8 cellular contexts compared by ENCODE assay signal in the genomic region with DNA sequence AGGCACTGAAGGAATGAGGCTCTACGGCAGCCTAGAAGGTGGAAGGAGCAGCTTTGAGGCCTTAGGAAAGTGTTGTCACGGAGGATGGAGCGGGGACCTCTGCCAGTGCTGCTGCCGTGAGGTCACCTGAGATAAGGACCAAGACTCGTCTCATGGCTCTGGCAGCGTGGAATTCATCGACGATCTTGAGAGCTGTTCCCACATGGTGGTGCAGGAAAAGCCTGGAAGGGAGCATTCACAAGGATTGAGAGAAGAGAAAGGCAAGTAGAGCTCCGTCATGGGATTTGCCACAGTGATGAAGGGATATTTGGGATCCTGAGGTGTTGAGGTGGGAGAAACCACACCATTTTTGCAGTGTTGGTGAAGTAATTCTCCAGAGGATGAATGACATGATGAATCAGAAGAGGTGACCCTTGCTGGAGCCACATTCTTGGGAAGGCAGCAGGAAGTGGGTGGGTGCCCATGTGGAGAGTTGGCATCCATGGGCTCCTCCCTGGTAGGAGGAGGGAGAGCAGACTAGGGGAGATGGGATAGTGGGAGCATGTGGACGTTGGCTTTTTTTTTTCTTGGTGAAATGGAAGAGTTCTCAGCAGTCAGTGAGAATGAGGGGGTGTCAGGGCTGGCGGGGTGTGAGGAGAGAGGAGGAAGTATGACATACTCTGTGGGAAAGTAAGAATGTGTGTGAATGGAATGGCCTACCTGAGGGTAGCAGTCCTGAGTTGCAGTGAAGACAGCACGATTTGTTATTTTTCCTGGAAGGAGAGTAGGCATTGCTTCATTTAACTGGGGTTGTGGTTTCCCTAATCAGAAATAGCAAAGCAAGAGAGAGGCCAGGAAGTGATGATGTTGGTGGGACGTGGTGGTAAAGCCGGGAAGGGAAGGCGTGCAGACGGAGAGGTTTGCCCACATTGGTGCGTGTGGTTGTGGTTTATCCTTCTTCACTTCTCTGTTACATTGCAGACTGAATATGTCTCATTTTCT. TPM values are rescaled to one million over a fixed set of nuclear protein-coding genes. Genes with fewer than 3 reads are reported as not detected.
DNase-seq lines count a peak whose midpoint lies in the region; ATAC-seq and TF ChIP-seq lines count a peak whose summit lies in the region.

No MANE protein-coding gene starts in this region.

- H3K4me3 ChIP-seq in astrocyte of the spinal cord (ENCODE audit: low read depth, low read length) (no peak overlapping the region), psoas muscle (no peak overlapping the region), OCI-LY7 (ENCODE audit: low read depth, low read length, poor library complexity, severe bottlenecking) (no peak overlapping the region), esophagus squamous epithelium (no peak overlapping the region)

- TF ChIP-seq CTCF in astrocyte of the spinal cord (IDR thresholded peaks at IDR 0.05; ENCODE audit: low read depth, low read length) (no peak), psoas muscle (IDR thresholded peaks at IDR 0.05) (no peak), OCI-LY7 (conservative IDR thresholded peaks at IDR 0.05; ENCODE audit: low read length) (no peak), esophagus squamous epithelium (IDR thresholded peaks at IDR 0.05) (no peak)

- peaks cover 67% of the 10 kb centered on the region for H3K4me1 ChIP-seq in psoas muscle
- peaks cover 31% of the 10 kb centered on the region for H3K4me1 ChIP-seq in OCI-LY7 (ENCODE audit: insufficient read depth, low read length, poor library complexity, severe bottlenecking)
- H3K4me1 ChIP-seq in esophagus squamous epithelium: peaks cover 14 to 85% (median 55%) of the 10 kb centered on the region in 3 donors

- ATAC-seq in psoas muscle (peak; percentile 49 to 74 (median 61)), GM19035 (IDR thresholded peaks at IDR 0.05; ENCODE audit: unreplicated experiment) (no peak)

- H3K9me3 ChIP-seq in psoas muscle (no peaks in the 10 kb centered on the region), OCI-LY7 (ENCODE audit: low read length) (peaks cover 6% of the 10 kb centered on the region; the same call in 1 of the 2 replicates), esophagus squamous epithelium (no peaks in the 10 kb centered on the region)

- no TSS peak for BruUV-seq in OCI-LY7 (replicated peaks; lab: Mats Ljungman, UMichigan)

- POLR2A ChIA-PET in OCI-LY7 (lab: Charles Lee): interaction anchor here (1.2 kb wide), 1 partner anchor 11 kb away, joined by 7 read pairs; no protein-coding TSS in a partner anchor

- CTCF ChIA-PET in OCI-LY7 (lab: Charles Lee; ENCODE audit: unreplicated experiment): no interaction called here

- intact Hi-C loops in psoas muscle (cut with DNase I) (no loop called here), OCI-LY7 (cut with micrococcal nuclease; ENCODE audit: unreplicated experiment) (no loop called here), esophagus squamous epithelium (cut with DNase I) (no loop called here)

- H3K27ac ChIP-seq in psoas muscle (peak overlapping the region; percentile 60), OCI-LY7 (ENCODE audit: low read depth, low read length, poor library complexity, severe bottlenecking) (no peak overlapping the region), esophagus squamous epithelium (no peak overlapping the region)

- H3K36me3 ChIP-seq in psoas muscle (ENCODE audit: insufficient read depth in 1 of 2, low read depth in 1 of 2) (peaks cover 0 to 3% of the 10 kb centered on the region in 2 donors), OCI-LY7 (ENCODE audit: insufficient read depth, low read length) (peaks cover 79% of the 10 kb centered on the region), esophagus squamous epithelium (peaks cover 0 to 14% (median 5%) of the 10 kb centered on the region in 3 donors)

- H3K79me2 ChIP-seq in OCI-LY7 (ENCODE audit: insufficient read depth, low read depth, low read length): peaks cover 85% of the 10 kb centered on the region

- in situ Hi-C loops in astrocyte of the spinal cord (cut with HindIII; ENCODE audit: low sequenced_read_pairs): no loop called here

- H3K9me2 ChIP-seq in OCI-LY7 (ENCODE audit: insufficient read depth, low read length): no peaks in the 10 kb centered on the region

- 64 to 83% (median 70%) methylated on average over 17 of the region's 17 CpGs for WGBS in psoas muscle, 3 donors
- 75 to 85% methylated on average over 17 of the region's 17 CpGs for WGBS in esophagus squamous epithelium, 2 donors

- peaks cover 27% of the 10 kb centered on the region for H4K20me1 ChIP-seq in OCI-LY7 (ENCODE audit: insufficient read depth, low read length)

- no peaks in the 10 kb centered on the region for H3K27me3 ChIP-seq in psoas muscle (ENCODE audit: insufficient read depth in 3 of 3, low read length in 2 of 3)
- H3K27me3 ChIP-seq in esophagus squamous epithelium: no peaks in the 10 kb centered on the region

- no peak overlapping the region for H3K4me2 ChIP-seq in OCI-LY7 (ENCODE audit: low read length)

- H2AFZ ChIP-seq in OCI-LY7 (ENCODE audit: low read length): no peak overlapping the region

- TF ChIP-seq POLR2A in esophagus squamous epithelium (IDR thresholded peaks at IDR 0.05): no peak

- peak; percentile 93 for DNase-seq in GF-D8 (lab: John Stamatoyannopoulos, UW)
- DNase-seq in SIG-M5 (lab: John Stamatoyannopoulos, UW): peak; percentile 29
- DNase-seq in astrocyte of the spinal cord (ENCODE audit: low read depth, low spot score): peak; percentile 86
- DNase-seq in psoas muscle: no peak
- no peak for DNase-seq in OCI-LY7 (ENCODE audit: low spot score)
- no peak for DNase-seq in esophagus squamous epithelium (lab: John Stamatoyannopoulos, UW)
- no peak for DNase-seq in DMS153 (lab: John Stamatoyannopoulos, UW)

RNA-seq across cellular contexts. Expression of a gene that starts 11.1 kb away (rescaled TPM):
- total RNA-seq in psoas muscle (100 to 1,000 TPM in 1 of 4 donors, 10 to 100 TPM in 3; 58.8 to 102 (median 70.2) TPM), OCI-LY7 (2022) (122 and 132 TPM in 2 replicates), esophagus squamous epithelium (100 to 1,000 TPM in 2 of 4 donors, 10 to 100 TPM in 2; 76.6 to 130 (median 94.0) TPM)
- 10 to 100 TPM; 19.7 to 43.2 (median 26.8) TPM for polyA plus RNA-seq in psoas muscle
- total RNA-seq in OCI-LY7 (2014; rRNA removed; shearing (Covaris generic)): 151 and 166 TPM in 2 replicates

Comparison
In these comparisons a context has a peak if more than half of its experiments do, and no peak if none do; other contexts are left out.
1. DNase-seq: peak in GF-D8 (single experiment), SIG-M5 (single experiment) and astrocyte of the spinal cord (single experiment); none in psoas muscle (0 of 2), OCI-LY7 (single experiment), esophagus squamous epithelium (single experiment) and DMS153 (single experiment).